ENCODE assay signal across 14 cellular contexts in the genomic region with DNA sequence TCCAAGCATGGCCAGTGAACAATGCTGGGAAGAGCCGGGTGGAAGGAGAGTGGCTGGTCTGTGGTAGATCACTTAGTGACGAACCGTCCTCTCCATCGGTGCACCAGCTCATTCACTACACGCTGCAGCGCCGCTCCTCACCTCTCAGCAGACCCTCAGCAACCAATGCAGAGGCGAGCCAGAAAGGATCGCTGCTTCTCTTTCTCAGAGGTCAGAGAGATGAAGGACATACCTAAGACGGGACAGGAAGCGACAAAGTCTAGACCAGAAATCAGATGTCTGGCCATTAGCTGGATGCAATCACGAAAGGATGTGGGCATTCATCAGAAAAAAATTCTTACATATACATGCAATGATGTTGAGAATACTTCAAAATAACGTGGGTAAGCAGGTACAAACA. TPM values are rescaled to one million over a fixed set of nuclear protein-coding genes. Genes with fewer than 3 reads are reported as not detected.
DNase-seq lines count a peak whose midpoint lies in the region; ATAC-seq and TF ChIP-seq lines count a peak whose summit lies in the region.
"Had no signal": no experiment of that assay in that cellular context is flagged by ENCODE, and none has a peak within 500 bp of the region (broad histone marks: within the 10 kb centered on the region; RNA-seq: fewer than 3 reads in every experiment).

No MANE protein-coding gene starts in this region.

- H3K36me3 ChIP-seq in spleen = no peaks in the 10 kb centered on the region

- no peaks in the 10 kb centered on the region for H3K27me3 Mint-ChIP-seq in T-helper 2 cell treated with Interferon-gamma antibody and Interleukin-4, amounts not matched to agents 5 μg/mL and 100 μg/mL, for 36 hours (ENCODE audit: low read depth)
- no peaks in the 10 kb centered on the region for H3K27me3 Mint-ChIP-seq in activated CD8-positive, alpha-beta T cell treated with anti-CD3 and anti-CD28 coated beads, Interleukin-2, amount 10 ng/mL, durations not matched to agents 7 days and 5 days (ENCODE audit: low read depth)

- H3K27ac Mint-ChIP-seq in T-helper 2 cell treated with Interferon-gamma antibody and Interleukin-4, amounts not matched to agents 5 μg/mL and 100 μg/mL, for 36 hours = peak overlapping the region; percentile 74
- peak overlapping the region; percentile 18 for H3K27ac Mint-ChIP-seq in activated CD8-positive, alpha-beta T cell treated with anti-CD3 and anti-CD28 coated beads, Interleukin-2, amount 10 ng/mL, durations not matched to agents 7 days and 5 days

- 65 to 73% (median 71%) methylated on average over 13 of the region's 13 CpGs for whole genome bisulfite sequencing in spleen, 5 donors

- H3K4me3 Mint-ChIP-seq in T-helper 2 cell treated with Interferon-gamma antibody and Interleukin-4, amounts not matched to agents 5 μg/mL and 100 μg/mL, for 36 hours = peak overlapping the region; percentile 34
- H3K4me3 Mint-ChIP-seq in activated CD8-positive, alpha-beta T cell treated with anti-CD3 and anti-CD28 coated beads, Interleukin-2, amount 10 ng/mL, durations not matched to agents 7 days and 5 days = no peak overlapping the region

- H3K4me3 ChIP-seq in spleen = no peak overlapping the region
- H3K4me3 ChIP-seq: lung, MG63, SJSA1 had no signal

- peaks cover 88% of the 10 kb centered on the region for H3K4me1 Mint-ChIP-seq in T-helper 2 cell treated with Interferon-gamma antibody and Interleukin-4, amounts not matched to agents 5 μg/mL and 100 μg/mL, for 36 hours (ENCODE audit: low read depth)
- peaks cover 98% of the 10 kb centered on the region for H3K4me1 Mint-ChIP-seq in activated CD8-positive, alpha-beta T cell treated with anti-CD3 and anti-CD28 coated beads, Interleukin-2, amount 10 ng/mL, durations not matched to agents 7 days and 5 days (ENCODE audit: low read depth)

- CTCF ChIA-PET in activated CD8-positive, alpha-beta T cell treated with anti-CD3 and anti-CD28 coated beads, Interleukin-2, amount 10 ng/mL, durations not matched to agents 7 days and 5 days (lab: Charles Lee) = interaction anchor here (0.9 to 2.1 kb wide), 4 partner anchors 12 to 165 kb away, joined by 3 to 9 read pairs (median 4); no protein-coding TSS in a partner anchor

- H3K9me3 Mint-ChIP-seq in T-helper 2 cell treated with Interferon-gamma antibody and Interleukin-4, amounts not matched to agents 5 μg/mL and 100 μg/mL, for 36 hours = no peaks in the 10 kb centered on the region
- no peaks in the 10 kb centered on the region for H3K9me3 Mint-ChIP-seq in activated CD8-positive, alpha-beta T cell treated with anti-CD3 and anti-CD28 coated beads, Interleukin-2, amount 10 ng/mL, durations not matched to agents 7 days and 5 days (ENCODE audit: insufficient read depth)

- no peaks in the 10 kb centered on the region for H3K27me3 ChIP-seq in spleen (replicated peaks in 1 of 7)
- H3K27me3 ChIP-seq: MG63, SJSA1 had no signal

- no peak for TF ChIP-seq CTCF in spleen (IDR thresholded peaks at IDR 0.05 in 8 of 11, conservative IDR thresholded peaks at IDR 0.05 in 3 of 11)

- no peak for TF ChIP-seq POLR2A in spleen (IDR thresholded peaks at IDR 0.05)

- H3K27ac ChIP-seq in spleen = peak overlapping the region in 7 of 8 donors; percentile 29 to 94 (median 81)
- H3K27ac ChIP-seq: SJSA1 had no signal

- no peak for DNase-seq in T-helper 2 cell treated with Interferon-gamma antibody and Interleukin-4, amounts not matched to agents 5 μg/mL and 100 μg/mL, for 36 hours (ENCODE audit: low spot score)
- DNase-seq in T-helper 2 cell (no peak), left lobe of liver (ENCODE audit: low spot score) (peak; percentile 40), spleen (no peak), NCI-H2196 (lab: John Stamatoyannopoulos, UW; ENCODE audit: unreplicated experiment) (no peak), Ammon's horn (ENCODE audit: low spot score) (no peak)
- DNase-seq in activated CD8-positive, alpha-beta T cell treated with anti-CD3 and anti-CD28 coated beads, Interleukin-2, amount 10 ng/mL, durations not matched to agents 7 days and 5 days = no peak
- DNase-seq: activated CD4-positive, alpha-beta T cell treated with anti-CD3 and anti-CD28 coated beads for 4 hours; NCI-H446 treated with DMSO at 0.1 percent for 48 hours had no signal

- intact Hi-C loops in spleen (cut with DNase I; ENCODE audit: low total_unique reads) = no loop called here

- H3K4me1 ChIP-seq in spleen = peaks cover 39 to 100% (median 80%) of the 10 kb centered on the region in 6 donors

- ATAC-seq in activated CD8-positive, alpha-beta T cell treated with anti-CD3 and anti-CD28 coated beads, Interleukin-2, amount 10 ng/mL, durations not matched to agents 7 days and 5 days = no peak
- ATAC-seq in left lobe of liver (no peak), HG03565 (IDR thresholded peaks at IDR 0.05; ENCODE audit: unreplicated experiment) (no peak)
- ATAC-seq: sciatic nerve had no signal

- H3K9me3 ChIP-seq in spleen = no peaks in the 10 kb centered on the region
- H3K9me3 ChIP-seq: MG63, SJSA1 had no signal

- H3K36me3 Mint-ChIP-seq in T-helper 2 cell treated with Interferon-gamma antibody and Interleukin-4, amounts not matched to agents 5 μg/mL and 100 μg/mL, for 36 hours (ENCODE audit: low read depth) = peaks cover 41% of the 10 kb centered on the region
- peaks cover 41% of the 10 kb centered on the region for H3K36me3 Mint-ChIP-seq in activated CD8-positive, alpha-beta T cell treated with anti-CD3 and anti-CD28 coated beads, Interleukin-2, amount 10 ng/mL, durations not matched to agents 7 days and 5 days (ENCODE audit: low read depth)

- POLR2A ChIA-PET in activated CD8-positive, alpha-beta T cell treated with anti-CD3 and anti-CD28 coated beads, Interleukin-2, amount 10 ng/mL, durations not matched to agents 7 days and 5 days (lab: Charles Lee) = interaction anchor here (0.6 to 1.5 kb wide), 4 partner anchors 13 to 71 kb away, joined by 3 to 7 read pairs (median 3); partner anchors contain the start of gene NSMCE1

RNA-seq across cellular contexts. Expression of gene NSMCE1, which starts 26.9 kb away (rescaled TPM):
- 10 to 100 TPM; 87.3 to 94.9 TPM for total RNA-seq in activated CD8-positive, alpha-beta T cell treated with anti-CD3 and anti-CD28 coated beads, Interleukin-2, amount 10 ng/mL, durations not matched to agents 7 days and 5 days
- total RNA-seq in left lobe of liver (27.9 TPM), spleen (10 to 100 TPM; 18.4 to 41.4 (median 31.7) TPM)
- polyA plus RNA-seq in spleen = 10 to 100 TPM; 37.9 to 79.0 (median 41.4) TPM

RNA-seq across cellular contexts. Expression of gene KDM8, which starts 38.3 kb away (rescaled TPM):
- total RNA-seq in activated CD8-positive, alpha-beta T cell treated with anti-CD3 and anti-CD28 coated beads, Interleukin-2, amount 10 ng/mL, durations not matched to agents 7 days and 5 days = 10 to 100 TPM; 14.7 to 15.0 TPM
- total RNA-seq in left lobe of liver (73.7 TPM), spleen (10 to 100 TPM in 3 of 7 donors, 1 to 10 TPM in 4; 8.3 to 14.7 (median 9.8) TPM)
- polyA plus RNA-seq in spleen = 10 to 100 TPM in 1 of 3 donors, 1 to 10 TPM in 2; 5.2 to 10.6 (median 7.4) TPM
